ENCODE assay signal across 9 cellular contexts in genomic region chr17:40596261-40596919, GRCh38. TPM values are rescaled to one million over a fixed set of nuclear protein-coding genes. Genes with fewer than 3 reads are reported as not detected.
DNase-seq lines count a peak whose midpoint lies in the region; ATAC-seq and TF ChIP-seq lines count a peak whose summit lies in the region.
"Had no signal": no experiment of that assay in that cellular context is flagged by ENCODE, and none has a peak within 500 bp of the region (broad histone marks: within the 10 kb centered on the region; RNA-seq: fewer than 3 reads in every experiment).

No MANE protein-coding gene starts in this region.

- CTCF ChIA-PET in CD4-positive, alpha-beta memory T cell (lab: Charles Lee; ENCODE audit: partially characterized antibody), result interaction anchor here (1.3 to 1.6 kb wide), 3 partner anchors 11 to 34 kb away, joined by 3 to 5 read pairs (median 3); no protein-coding TSS in a partner anchor
- CTCF ChIA-PET in HEK293T (lab: Yijun Ruan, JAX), result no interaction called here

- H3K9me3 ChIP-seq in CD4-positive, alpha-beta memory T cell (ENCODE audit: control insufficient read depth in 1 of 2, low read length in 2 of 2), result no peaks in the 10 kb centered on the region
- H3K9me3 ChIP-seq in SJCRH30 (replicated peaks), result no peaks in the 10 kb centered on the region; the same call in 1 of the 2 replicates
- H3K9me3 ChIP-seq in right cardiac atrium (ENCODE audit: control insufficient read depth, low read length), result no peaks in the 10 kb centered on the region

- ATAC-seq in right cardiac atrium (no peak), left colon (no peak)

- no peak for DNase-seq in CD4-positive, alpha-beta memory T cell
- DNase-seq in HEK293T (ENCODE audit: extremely low spot score) (no peak), SJCRH30 (peak; percentile 83 to 93), iPS DF 19.7 (ENCODE audit: low read depth, low spot score) (peak; percentile 74), GM19238 (ENCODE audit: insufficient read length, low spot score) (no peak), cerebellar nuclear complex (lab: John Stamatoyannopoulos, UW) (no peak), right cardiac atrium (no peak), left colon (no peak)
- DNase-seq: glutamatergic neuron had no signal

- intact Hi-C loops in CD4-positive, alpha-beta memory T cell (cut with micrococcal nuclease), result no loop called here
- intact Hi-C loops in right cardiac atrium (cut with DNase I), result no loop called here
- intact Hi-C loops in left colon (cut with DNase I, micrococcal nuclease), result no loop called here

- POLR2A ChIA-PET in CD4-positive, alpha-beta memory T cell (lab: Charles Lee; ENCODE audit: partially characterized antibody), result interaction anchor here (1.3 to 4.3 kb wide), 10 partner anchors 9 to 274 kb away, joined by 3 to 86 read pairs (median 16); partner anchors contain the start of gene CCR7
- POLR2A ChIA-PET in HEK293T (lab: Yijun Ruan, JAX), result no interaction called here

- peaks cover 47 to 70% (median 58%) of the 10 kb centered on the region in 4 donors for H3K4me1 Mint-ChIP-seq in CD4-positive, alpha-beta memory T cell

- peak overlapping the region; percentile 29 for H3K27ac ChIP-seq in CD4-positive, alpha-beta memory T cell (ENCODE audit: low read depth, low read length)
- H3K27ac ChIP-seq in SJCRH30 (no peak overlapping the region), right cardiac atrium (ENCODE audit: low read length) (no peak overlapping the region)

- peaks cover 63% of the 10 kb centered on the region for H3K4me1 ChIP-seq in CD4-positive, alpha-beta memory T cell (ENCODE audit: insufficient read depth, low read length)
- H3K4me1 ChIP-seq in SJCRH30 (no peaks in the 10 kb centered on the region; the same call in 1 of the 2 replicates), right cardiac atrium (ENCODE audit: control insufficient read depth, insufficient read depth, low read length) (no peaks in the 10 kb centered on the region)

- no peaks in the 10 kb centered on the region for H3K27me3 Mint-ChIP-seq in CD4-positive, alpha-beta memory T cell

- 80% methylated on average over 7 of the region's 7 CpGs for WGBS in right cardiac atrium

- peak overlapping the region in 7 of 8 donors; percentile 18 to 69 (median 48) for H3K4me3 Mint-ChIP-seq in CD4-positive, alpha-beta memory T cell

- H3K4me3 ChIP-seq in CD4-positive, alpha-beta memory T cell (ENCODE audit: low read length in 2 of 2), result no peak overlapping the region
- H3K4me3 ChIP-seq in SJCRH30 (no peak overlapping the region), right cardiac atrium (ENCODE audit: low read length) (no peak overlapping the region)

- H3K27ac Mint-ChIP-seq in CD4-positive, alpha-beta memory T cell, result peak overlapping the region; percentile 90 to 100 (median 94)

- no peaks in the 10 kb centered on the region for H3K9me3 Mint-ChIP-seq in CD4-positive, alpha-beta memory T cell

- H3K27me3 ChIP-seq in CD4-positive, alpha-beta memory T cell (ENCODE audit: insufficient read depth, low read length), result no peaks in the 10 kb centered on the region
- H3K27me3 ChIP-seq in SJCRH30 (no peaks in the 10 kb centered on the region), right cardiac atrium (ENCODE audit: control insufficient read depth, insufficient read depth) (no peaks in the 10 kb centered on the region)

- H3K36me3 Mint-ChIP-seq in CD4-positive, alpha-beta memory T cell, result peaks cover 0 to 1% of the 10 kb centered on the region in 2 donors

- H3K36me3 ChIP-seq in CD4-positive, alpha-beta memory T cell (ENCODE audit: insufficient read depth, low read length), result no peaks in the 10 kb centered on the region
- no peaks in the 10 kb centered on the region for H3K36me3 ChIP-seq in SJCRH30

TF ChIP-seq in HEK293T, 16 proteins besides CTCF, POLR2A, EP300 and RAD21:
- TF ChIP-seq FOXA1 (IDR thresholded peaks at IDR 0.05) (no peak), L3MBTL2 (conservative IDR thresholded peaks at IDR 0.05) (peak; percentile 78)

RNA-seq across cellular contexts. Expression of gene CCR7, which starts 31.1 kb away (rescaled TPM):
- total RNA-seq in CD4-positive, alpha-beta memory T cell, result 100 to 1,000 TPM; 268 to 269 TPM
- 100 to 1,000 TPM; 436 to 502 TPM for polyA plus RNA-seq in CD4-positive, alpha-beta memory T cell
- total RNA-seq in SJCRH30 (2014; rRNA removed; shearing (Covaris generic)), result 0.05 TPM in 1 of 2 replicates, not detected in the other
- total RNA-seq in right cardiac atrium (under 1 TPM in 2 of 4 donors, not detected in 2; 0.19 to 0.20 TPM), left colon (under 1 TPM; 0.31 to 0.95 TPM)
- 0.11 TPM for polyA plus RNA-seq in right cardiac atrium

RNA-seq across cellular contexts. Expression of gene SMARCE1, which starts 51.2 kb away (rescaled TPM):
- total RNA-seq in CD4-positive, alpha-beta memory T cell, result 10 to 100 TPM; 87.6 to 91.0 TPM
- polyA plus RNA-seq in CD4-positive, alpha-beta memory T cell, result 100 to 1,000 TPM; 148 to 197 TPM
- total RNA-seq in SJCRH30 (2014; rRNA removed; shearing (Covaris generic)), result 129 and 139 TPM in 2 replicates
- total RNA-seq in right cardiac atrium (10 to 100 TPM; 69.2 to 72.0 (median 71.4) TPM), left colon (10 to 100 TPM; 74.5 to 76.4 TPM)
- 51.8 TPM for polyA plus RNA-seq in right cardiac atrium

Comparison
In these comparisons a context has a peak if more than half of its experiments do, and no peak if none do; other contexts are left out.
1. DNase-seq: peak in SJCRH30 (2 of 2) and iPS DF 19.7 (single experiment); none in CD4-positive, alpha-beta memory T cell (0 of 5), HEK293T (single experiment), GM19238 (single experiment), cerebellar nuclear complex (0 of 2), right cardiac atrium (0 of 3) and left colon (0 of 2).
2. RNA of gene CCR7, which starts 31.1 kb away (total RNA-seq): 268 to 269 TPM in CD4-positive, alpha-beta memory T cell; 0.31 to 0.95 TPM in left colon, 0.19 to 0.20 TPM in right cardiac atrium and 0.05 TPM in SJCRH30; every median in the first group is over 100 times any median in the second.